ENCODE assay signal across 14 cellular contexts in genomic region chr20:3162080-3162611, GRCh38.
DNase-seq lines count a peak whose midpoint lies in the region; ATAC-seq and TF ChIP-seq lines count a peak whose summit lies in the region.
"Had no signal": no experiment of that assay in that cellular context is flagged by ENCODE, and none has a peak within 500 bp of the region (broad histone marks: within the 10 kb centered on the region; RNA-seq: fewer than 3 reads in every experiment).

No MANE protein-coding gene starts in this region.

- DNase-seq in DMS 273 (lab: John Stamatoyannopoulos, UW; ENCODE audit: unreplicated experiment) (peak; percentile 87), NCI-H187 (lab: John Stamatoyannopoulos, UW) (peak; percentile 69 to 86), SHP77 treated with DMSO at 0.1 percent for 48 hours (lab: John Stamatoyannopoulos, UW) (peak; percentile 56), nephron progenitor cell (no peak), NCI-H146 treated with DMSO at 0.1 percent for 48 hours (lab: John Stamatoyannopoulos, UW; ENCODE audit: unreplicated experiment) (no peak)
- DNase-seq in activated CD4-positive, alpha-beta T cell treated with anti-CD3 and anti-CD28 coated beads, Interleukin-2, amount 50 U/mL, for 4 hours = no peak
- DNase-seq: activated CD4-positive, alpha-beta memory T cell treated with anti-CD3 and anti-CD28 coated beads, Interleukin-2, amount 10 ng/mL, durations not matched to agents 7 days and 5 days; activated naive CD4-positive, alpha-beta T cell treated with anti-CD3 and anti-CD28 coated beads, Interleukin-2, amount 10 ng/mL, durations not matched to agents 7 days and 5 days; mesenchymal stem cell; MG63; stimulated activated CD4-positive, alpha-beta T cell treated with anti-CD3 and anti-CD28 coated beads, Interleukin-4, amount 100 ng/mL, for 24 hours; stimulated activated naive CD4-positive, alpha-beta T cell had no signal

- no peaks in the 10 kb centered on the region for H3K36me3 Mint-ChIP-seq in nephron progenitor cell (ENCODE audit: low read depth)

- H3K27ac Mint-ChIP-seq in nephron progenitor cell = peak overlapping the region; percentile 42
- H3K27ac Mint-ChIP-seq: activated CD4-positive, alpha-beta memory T cell treated with anti-CD3 and anti-CD28 coated beads, Interleukin-2, amount 10 ng/mL, durations not matched to agents 7 days and 5 days; activated naive CD4-positive, alpha-beta T cell treated with anti-CD3 and anti-CD28 coated beads, Interleukin-2, amount 10 ng/mL, durations not matched to agents 7 days and 5 days had no signal

- peaks cover 44% of the 10 kb centered on the region for H3K4me1 Mint-ChIP-seq in nephron progenitor cell

- H3K4me3 Mint-ChIP-seq in nephron progenitor cell = no peak overlapping the region
- H3K4me3 Mint-ChIP-seq: activated CD4-positive, alpha-beta memory T cell treated with anti-CD3 and anti-CD28 coated beads, Interleukin-2, amount 10 ng/mL, durations not matched to agents 7 days and 5 days; activated naive CD4-positive, alpha-beta T cell treated with anti-CD3 and anti-CD28 coated beads, Interleukin-2, amount 10 ng/mL, durations not matched to agents 7 days and 5 days had no signal

- no peak for TF ChIP-seq CTCF in nephron progenitor cell (IDR thresholded peaks at IDR 0.05)

- ATAC-seq in GM19324 (IDR thresholded peaks at IDR 0.05; ENCODE audit: low FRiP score, unreplicated experiment) (no peak), GM18520 (IDR thresholded peaks at IDR 0.05; ENCODE audit: unreplicated experiment) (no peak)

- H3K27me3 Mint-ChIP-seq in nephron progenitor cell (ENCODE audit: low read depth, poor library complexity) = peaks cover 10% of the 10 kb centered on the region

- H3K9me3 Mint-ChIP-seq in nephron progenitor cell = no peaks in the 10 kb centered on the region
- H3K9me3 Mint-ChIP-seq: activated CD4-positive, alpha-beta memory T cell treated with anti-CD3 and anti-CD28 coated beads, Interleukin-2, amount 10 ng/mL, durations not matched to agents 7 days and 5 days; activated naive CD4-positive, alpha-beta T cell treated with anti-CD3 and anti-CD28 coated beads, Interleukin-2, amount 10 ng/mL, durations not matched to agents 7 days and 5 days had no signal

Comparison
In these comparisons a context has a peak if more than half of its experiments do, and no peak if none do; other contexts are left out.
1. DNase-seq: peak in DMS 273 (single experiment), NCI-H187 (2 of 2) and SHP77 treated with DMSO at 0.1 percent for 48 hours (single experiment); none in nephron progenitor cell (single experiment), NCI-H146 treated with DMSO at 0.1 percent for 48 hours (single experiment) and activated CD4-positive, alpha-beta T cell treated with anti-CD3 and anti-CD28 coated beads, Interleukin-2, amount 50 U/mL, for 4 hours (0 of 2).